28 cellular contexts compared by ENCODE assay signal in the genomic region with DNA sequence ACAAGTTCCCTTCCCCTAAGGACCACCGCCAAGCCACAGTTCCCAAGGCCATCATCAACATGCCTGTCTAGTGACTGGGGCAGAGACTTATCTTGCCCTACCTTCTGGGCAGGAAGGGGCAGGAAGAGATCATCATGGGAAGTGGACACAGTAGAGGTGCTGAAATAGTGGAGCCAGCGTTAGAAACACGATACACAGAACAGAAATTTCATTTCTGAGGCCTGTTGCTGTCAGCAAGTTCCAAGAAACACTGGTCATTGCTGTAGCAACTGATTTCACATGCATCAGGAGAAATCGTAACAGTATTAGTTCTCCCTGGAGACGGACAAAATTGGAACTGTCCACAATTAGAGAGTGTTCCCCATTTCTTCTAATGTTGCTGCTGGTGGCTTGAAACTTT.
DNase-seq lines count a peak whose midpoint lies in the region; ATAC-seq, FAIRE-seq and TF ChIP-seq lines count a peak whose summit lies in the region.
"Had no signal": no experiment of that assay in that cellular context is flagged by ENCODE, and none has a peak within 500 bp of the region (broad histone marks: within the 10 kb centered on the region; RNA-seq: fewer than 3 reads in every experiment).

No MANE protein-coding gene starts in this region.

- H3K9me3 ChIP-seq in K562 (replicated peaks; ENCODE audit: control insufficient read depth, insufficient read depth, low read depth, low read length) (no peaks in the 10 kb centered on the region), heart left ventricle (no peaks in the 10 kb centered on the region), ovary (no peaks in the 10 kb centered on the region)
- H3K9me3 ChIP-seq: pancreas, suprapubic skin had no signal

- no peak for FAIRE-seq in K562 (lab: Jason Lieb, UNC)
- FAIRE-seq: GM12892, HepG2, pancreas had no signal

- H4K20me1 ChIP-seq in K562 (replicated peaks; ENCODE audit: control insufficient read depth, insufficient read depth, low read length): no peaks in the 10 kb centered on the region

- H3K4me3 ChIP-seq in K562 (no peak overlapping the region), heart left ventricle (no peak overlapping the region), ovary (no peak overlapping the region)
- H3K4me3 ChIP-seq: GM23248, hepatocyte, pancreas, SK-N-MC, suprapubic skin had no signal

- H3K4me2 ChIP-seq in K562 (ENCODE audit: insufficient read depth, low read length): no peak overlapping the region
- H3K4me2 ChIP-seq: hepatocyte had no signal

- DNase-seq in K562 (ENCODE audit: extremely low read depth in 1 of 4, low spot score in 3 of 4): no peak
- no peak for DNase-seq in heart left ventricle
- DNase-seq in myocyte (ENCODE audit: low read depth): peak; percentile 27
- DNase-seq in globus pallidus (ENCODE audit: low spot score): no peak
- DNase-seq in middle frontal gyrus (ENCODE audit: extremely low spot score, low spot score): no peak
- no peak for DNase-seq in EL
- DNase-seq in ovary: no peak
- DNase-seq: activated CD4-positive, alpha-beta T cell treated with anti-CD3 and anti-CD28 coated beads for 48 hours; activated gamma-delta T cell; activated T-cell treated with anti-CD3 and anti-CD28 coated beads, Interleukin-2, amount 50 U/mL, for 24 hours; CD4-positive, CD25-positive, alpha-beta regulatory T cell; cerebellar nuclear complex; GM23248; immature natural killer cell; NCI-H1694; pancreas; retina; stimulated activated CD4-positive, alpha-beta T cell treated with anti-CD3 and anti-CD28 coated beads, Interleukin-12 subunit alpha, Interleukin-12 subunit beta, amount 100 ng/mL, for 4 hours; stimulated activated naive CD4-positive, alpha-beta T cell; T-helper 17 cell had no signal

- TF ChIP-seq POLR2A in K562 (conservative IDR thresholded peaks at IDR 0.05) (no peak), heart left ventricle (IDR thresholded peaks at IDR 0.05) (no peak), ovary (IDR thresholded peaks at IDR 0.05) (no peak)

- in situ Hi-C loops in K562 (cut with MboI): no loop called here

- CTCF ChIA-PET in K562 (lab: Yijun Ruan, JAX; ENCODE audit: low intra/inter-chr PET ratio): no interaction called here

- H3K27ac ChIP-seq in 22Rv1: 0 out of 2 replicates have a peak overlapping the region, but pooled peaks have one; percentile 9
- H3K27ac ChIP-seq in K562 (ENCODE audit: extremely low read depth, low read depth, low read length): no peak overlapping the region
- peak overlapping the region in 5 of 12 donors; percentile 14 to 52 (median 44) for H3K27ac ChIP-seq in heart left ventricle
- no peak overlapping the region for H3K27ac ChIP-seq in ovary
- H3K27ac ChIP-seq: GM23248, hepatocyte, pancreas, RWPE1, SK-N-MC, suprapubic skin, VCaP had no signal

- peaks cover 2 to 4% of the 10 kb centered on the region in 2 experiments; a peak in 2 of 5 replicates for H3K27me3 ChIP-seq in K562 (ENCODE audit: control insufficient read depth in 2 of 2, insufficient read depth in 2 of 2, low read length in 2 of 2)
- no peaks in the 10 kb centered on the region for H3K27me3 ChIP-seq in heart left ventricle
- no peaks in the 10 kb centered on the region for H3K27me3 ChIP-seq in ovary
- H3K27me3 ChIP-seq: hepatocyte, pancreas, suprapubic skin had no signal

- H3K36me3 ChIP-seq in K562 (ENCODE audit: control insufficient read depth, insufficient read depth, low read length) (no peaks in the 10 kb centered on the region), heart left ventricle (no peaks in the 10 kb centered on the region), ovary (no peaks in the 10 kb centered on the region)
- H3K36me3 ChIP-seq: pancreas, suprapubic skin had no signal

- POLR2A ChIA-PET in K562 (lab: Yijun Ruan, JAX): no interaction called here

- TF ChIP-seq CTCF in 22Rv1 (IDR thresholded peaks at IDR 0.05): no peak
- TF ChIP-seq CTCF in K562 (IDR thresholded peaks at IDR 0.05 in 2 of 3, conservative IDR thresholded peaks at IDR 0.05 in 1 of 3; ENCODE audit: insufficient read depth in 2 of 3, low read depth in 1 of 3, low read length in 3 of 3): no peak
- no peak for TF ChIP-seq CTCF in heart left ventricle (IDR thresholded peaks at IDR 0.05)
- no peak for TF ChIP-seq CTCF in ovary (IDR thresholded peaks at IDR 0.05)

- H3K9me1 ChIP-seq in K562 (ENCODE audit: control insufficient read depth, insufficient read depth, low read length): no peaks in the 10 kb centered on the region

- H3K79me2 ChIP-seq in K562 (ENCODE audit: control insufficient read depth, insufficient read depth, low read length): no peaks in the 10 kb centered on the region

- 7% methylated on average over 5 of the region's 5 CpGs for WGBS in K562 (ENCODE audit: insufficient coverage, low coverage, missing lambda C conversion rate)
- 54 to 72% (median 66%) methylated on average over 5 of the region's 5 CpGs for WGBS in heart left ventricle, 4 donors
- WGBS in ovary, 3 donors: 82 to 90% (median 87%) methylated on average over 5 of the region's 5 CpGs

- TF ChIP-seq EP300 in K562 (IDR thresholded peaks at IDR 0.05; ENCODE audit: low read length) (no peak), ovary (IDR thresholded peaks at IDR 0.05) (no peak)

- no peak overlapping the region for H2AFZ ChIP-seq in K562 (ENCODE audit: low read depth, low read length)
- H2AFZ ChIP-seq: GM23248, hepatocyte had no signal

- H3K9ac ChIP-seq in K562 (ENCODE audit: insufficient read depth in 1 of 2, low read depth in 2 of 2, low read length in 2 of 2): no peak overlapping the region
- H3K9ac ChIP-seq: GM23248 had no signal

- intact Hi-C loops in K562 (cut with micrococcal nuclease) (no loop called here), heart left ventricle (cut with DNase I) (no loop called here), ovary (cut with DNase I) (no loop called here)

- H3K4me1 ChIP-seq in K562 (replicated peaks in 1 of 2; ENCODE audit: control insufficient read depth in 2 of 2, insufficient read depth in 2 of 2, low read length in 2 of 2) (no peaks in the 10 kb centered on the region; a peak in 1 of 5 replicates), heart left ventricle (peaks cover 0 to 18% (median 0%) of the 10 kb centered on the region in 12 donors), ovary (ENCODE audit: insufficient read depth) (no peaks in the 10 kb centered on the region)
- H3K4me1 ChIP-seq: pancreas, suprapubic skin had no signal

- no peak for ATAC-seq in K562
- ATAC-seq in heart left ventricle: peak in 3 of 4 donors; percentile 58 to 78 (median 77)
- ATAC-seq: HepG2, T-helper 17 cell had no signal

- BruUV-seq in K562 (replicated peaks; lab: Mats Ljungman, UMichigan): no TSS peak

- TF ChIP-seq RAD21 in K562 (CRISPR knock-in tag; conservative IDR thresholded peaks at IDR 0.05 in 1 of 2, IDR thresholded peaks at IDR 0.05 in 1 of 2): no peak

TF ChIP-seq in K562, 482 proteins besides CTCF, POLR2A, EP300 and RAD21:
- TF ChIP-seq ZNF592 (IDR thresholded peaks at IDR 0.05): no peak
- TF ChIP-seq ETV1 (tag; conservative IDR thresholded peaks at IDR 0.05; ENCODE audit: low read depth): peak; percentile 34; the same call in 1 of the 2 replicates
